ENCODE assay signal across 1 cellular context in the genomic region with DNA sequence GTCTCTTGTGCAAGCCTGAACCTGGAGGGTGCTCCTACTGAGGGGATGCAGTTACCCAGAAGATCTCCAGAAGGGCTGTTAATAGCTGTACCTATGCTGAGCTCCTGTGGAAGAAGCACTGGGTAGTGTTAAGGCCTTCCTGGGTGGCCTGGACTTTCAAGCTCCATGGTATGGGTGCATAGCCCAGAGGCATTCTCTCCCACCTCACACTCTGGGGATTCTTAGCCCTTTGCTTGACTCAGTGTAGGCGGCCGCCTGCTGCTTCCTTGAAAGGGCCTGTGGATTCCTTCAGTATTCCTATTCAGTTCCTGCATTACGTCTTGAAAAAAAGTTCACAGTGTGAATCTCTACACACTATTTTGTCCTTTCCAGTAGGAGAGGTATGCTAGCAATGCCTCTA.
TF ChIP-seq lines count a peak whose summit lies in the region.

No MANE protein-coding gene starts in this region.

TF ChIP-seq in H1, 55 proteins besides CTCF, POLR2A, EP300 and RAD21 (continued from another document):
- TF ChIP-seq, protein P1, sequence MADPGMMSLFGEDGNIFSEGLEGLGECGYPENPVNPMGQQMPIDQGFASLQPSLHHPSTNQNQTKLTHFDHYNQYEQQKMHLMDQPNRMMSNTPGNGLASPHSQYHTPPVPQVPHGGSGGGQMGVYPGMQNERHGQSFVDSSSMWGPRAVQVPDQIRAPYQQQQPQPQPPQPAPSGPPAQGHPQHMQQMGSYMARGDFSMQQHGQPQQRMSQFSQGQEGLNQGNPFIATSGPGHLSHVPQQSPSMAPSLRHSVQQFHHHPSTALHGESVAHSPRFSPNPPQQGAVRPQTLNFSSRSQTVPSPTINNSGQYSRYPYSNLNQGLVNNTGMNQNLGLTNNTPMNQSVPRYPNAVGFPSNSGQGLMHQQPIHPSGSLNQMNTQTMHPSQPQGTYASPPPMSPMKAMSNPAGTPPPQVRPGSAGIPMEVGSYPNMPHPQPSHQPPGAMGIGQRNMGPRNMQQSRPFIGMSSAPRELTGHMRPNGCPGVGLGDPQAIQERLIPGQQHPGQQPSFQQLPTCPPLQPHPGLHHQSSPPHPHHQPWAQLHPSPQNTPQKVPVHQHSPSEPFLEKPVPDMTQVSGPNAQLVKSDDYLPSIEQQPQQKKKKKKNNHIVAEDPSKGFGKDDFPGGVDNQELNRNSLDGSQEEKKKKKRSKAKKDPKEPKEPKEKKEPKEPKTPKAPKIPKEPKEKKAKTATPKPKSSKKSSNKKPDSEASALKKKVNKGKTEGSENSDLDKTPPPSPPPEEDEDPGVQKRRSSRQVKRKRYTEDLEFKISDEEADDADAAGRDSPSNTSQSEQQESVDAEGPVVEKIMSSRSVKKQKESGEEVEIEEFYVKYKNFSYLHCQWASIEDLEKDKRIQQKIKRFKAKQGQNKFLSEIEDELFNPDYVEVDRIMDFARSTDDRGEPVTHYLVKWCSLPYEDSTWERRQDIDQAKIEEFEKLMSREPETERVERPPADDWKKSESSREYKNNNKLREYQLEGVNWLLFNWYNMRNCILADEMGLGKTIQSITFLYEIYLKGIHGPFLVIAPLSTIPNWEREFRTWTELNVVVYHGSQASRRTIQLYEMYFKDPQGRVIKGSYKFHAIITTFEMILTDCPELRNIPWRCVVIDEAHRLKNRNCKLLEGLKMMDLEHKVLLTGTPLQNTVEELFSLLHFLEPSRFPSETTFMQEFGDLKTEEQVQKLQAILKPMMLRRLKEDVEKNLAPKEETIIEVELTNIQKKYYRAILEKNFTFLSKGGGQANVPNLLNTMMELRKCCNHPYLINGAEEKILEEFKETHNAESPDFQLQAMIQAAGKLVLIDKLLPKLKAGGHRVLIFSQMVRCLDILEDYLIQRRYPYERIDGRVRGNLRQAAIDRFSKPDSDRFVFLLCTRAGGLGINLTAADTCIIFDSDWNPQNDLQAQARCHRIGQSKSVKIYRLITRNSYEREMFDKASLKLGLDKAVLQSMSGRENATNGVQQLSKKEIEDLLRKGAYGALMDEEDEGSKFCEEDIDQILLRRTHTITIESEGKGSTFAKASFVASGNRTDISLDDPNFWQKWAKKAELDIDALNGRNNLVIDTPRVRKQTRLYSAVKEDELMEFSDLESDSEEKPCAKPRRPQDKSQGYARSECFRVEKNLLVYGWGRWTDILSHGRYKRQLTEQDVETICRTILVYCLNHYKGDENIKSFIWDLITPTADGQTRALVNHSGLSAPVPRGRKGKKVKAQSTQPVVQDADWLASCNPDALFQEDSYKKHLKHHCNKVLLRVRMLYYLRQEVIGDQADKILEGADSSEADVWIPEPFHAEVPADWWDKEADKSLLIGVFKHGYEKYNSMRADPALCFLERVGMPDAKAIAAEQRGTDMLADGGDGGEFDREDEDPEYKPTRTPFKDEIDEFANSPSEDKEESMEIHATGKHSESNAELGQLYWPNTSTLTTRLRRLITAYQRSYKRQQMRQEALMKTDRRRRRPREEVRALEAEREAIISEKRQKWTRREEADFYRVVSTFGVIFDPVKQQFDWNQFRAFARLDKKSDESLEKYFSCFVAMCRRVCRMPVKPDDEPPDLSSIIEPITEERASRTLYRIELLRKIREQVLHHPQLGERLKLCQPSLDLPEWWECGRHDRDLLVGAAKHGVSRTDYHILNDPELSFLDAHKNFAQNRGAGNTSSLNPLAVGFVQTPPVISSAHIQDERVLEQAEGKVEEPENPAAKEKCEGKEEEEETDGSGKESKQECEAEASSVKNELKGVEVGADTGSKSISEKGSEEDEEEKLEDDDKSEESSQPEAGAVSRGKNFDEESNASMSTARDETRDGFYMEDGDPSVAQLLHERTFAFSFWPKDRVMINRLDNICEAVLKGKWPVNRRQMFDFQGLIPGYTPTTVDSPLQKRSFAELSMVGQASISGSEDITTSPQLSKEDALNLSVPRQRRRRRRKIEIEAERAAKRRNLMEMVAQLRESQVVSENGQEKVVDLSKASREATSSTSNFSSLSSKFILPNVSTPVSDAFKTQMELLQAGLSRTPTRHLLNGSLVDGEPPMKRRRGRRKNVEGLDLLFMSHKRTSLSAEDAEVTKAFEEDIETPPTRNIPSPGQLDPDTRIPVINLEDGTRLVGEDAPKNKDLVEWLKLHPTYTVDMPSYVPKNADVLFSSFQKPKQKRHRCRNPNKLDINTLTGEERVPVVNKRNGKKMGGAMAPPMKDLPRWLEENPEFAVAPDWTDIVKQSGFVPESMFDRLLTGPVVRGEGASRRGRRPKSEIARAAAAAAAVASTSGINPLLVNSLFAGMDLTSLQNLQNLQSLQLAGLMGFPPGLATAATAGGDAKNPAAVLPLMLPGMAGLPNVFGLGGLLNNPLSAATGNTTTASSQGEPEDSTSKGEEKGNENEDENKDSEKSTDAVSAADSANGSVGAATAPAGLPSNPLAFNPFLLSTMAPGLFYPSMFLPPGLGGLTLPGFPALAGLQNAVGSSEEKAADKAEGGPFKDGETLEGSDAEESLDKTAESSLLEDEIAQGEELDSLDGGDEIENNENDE (IDR thresholded peaks at IDR 0.05; ENCODE audit: insufficient replicate concordance, low read length), result no peak
- TF ChIP-seq KDM1A (IDR thresholded peaks at IDR 0.05; ENCODE audit: borderline replicate concordance, low read length), result no peak
- TF ChIP-seq ZNF274 (IDR thresholded peaks at IDR 0.05; ENCODE audit: borderline replicate concordance, extremely low read depth, low read length), result no peak
- TF ChIP-seq BCL11A (IDR thresholded peaks at IDR 0.05; ENCODE audit: low read depth in 2 of 2, low read length in 2 of 2), result no peak
